12 cellular contexts compared by ENCODE assay signal in genomic region chr10:6542999-6543430, GRCh38. TPM values are rescaled to one million over a fixed set of nuclear protein-coding genes. Genes with fewer than 3 reads are reported as not detected.
DNase-seq lines count a peak whose midpoint lies in the region; ATAC-seq and TF ChIP-seq lines count a peak whose summit lies in the region.
"Had no signal": no experiment of that assay in that cellular context is flagged by ENCODE, and none has a peak within 500 bp of the region (broad histone marks: within the 10 kb centered on the region; RNA-seq: fewer than 3 reads in every experiment).

No MANE protein-coding gene starts in this region.

- no peaks in the 10 kb centered on the region for H3K9me3 Mint-ChIP-seq in IgD-negative memory B cell

- H3K4me1 ChIP-seq in A673 (ENCODE audit: insufficient read depth, low read length, poor library complexity, severe bottlenecking): no peaks in the 10 kb centered on the region
- H3K4me1 ChIP-seq: esophagus muscularis mucosa had no signal

- BruUV-seq in A673 (replicated peaks; lab: Mats Ljungman, UMichigan): no TSS peak

- peaks cover 81% of the 10 kb centered on the region for H3K27me3 ChIP-seq in A673 (replicated peaks; ENCODE audit: insufficient read depth, low read depth, low read length, poor library complexity)
- H3K27me3 ChIP-seq: esophagus muscularis mucosa had no signal

- no peak for TF ChIP-seq CTCF in A673 (conservative IDR thresholded peaks at IDR 0.05; ENCODE audit: low read depth, low read length)

- H3K36me3 Mint-ChIP-seq in IgD-negative memory B cell: no peaks in the 10 kb centered on the region

- peak overlapping the region in 3 of 4 donors; percentile 10 to 78 (median 74) for H3K4me3 Mint-ChIP-seq in IgD-negative memory B cell

- POLR2A ChIA-PET in A673 (lab: Charles Lee; ENCODE audit: low non-redundant PET): no interaction called here

- H3K4me3 ChIP-seq in A673 (ENCODE audit: low read depth, low read length, poor library complexity, severe bottlenecking): no peak overlapping the region
- H3K4me3 ChIP-seq: esophagus muscularis mucosa had no signal

- H3K4me1 Mint-ChIP-seq in IgD-negative memory B cell: peaks cover 2 to 10% (median 4%) of the 10 kb centered on the region in 3 donors

- H3K36me3 ChIP-seq in A673 (ENCODE audit: insufficient read depth, low read length, poor library complexity, severe bottlenecking): no peaks in the 10 kb centered on the region
- H3K36me3 ChIP-seq: esophagus muscularis mucosa had no signal

- intact Hi-C loops in A673 (cut with micrococcal nuclease; ENCODE audit: unreplicated experiment): no loop called here

- H3K27ac ChIP-seq in A673 (ENCODE audit: low read depth, low read length, poor library complexity, severe bottlenecking): no peak overlapping the region

- ATAC-seq in HG03520 (IDR thresholded peaks at IDR 0.05; ENCODE audit: unreplicated experiment) (no peak), GM19463 (IDR thresholded peaks at IDR 0.05; ENCODE audit: unreplicated experiment) (no peak)

- H3K27ac Mint-ChIP-seq in IgD-negative memory B cell: peak overlapping the region in 1 of 3 donors; percentile 65

- H3K9me3 ChIP-seq in A673 (ENCODE audit: low read depth, low read length, poor library complexity, severe bottlenecking): no peaks in the 10 kb centered on the region
- H3K9me3 ChIP-seq: esophagus muscularis mucosa had no signal

- H3K27me3 Mint-ChIP-seq in IgD-negative memory B cell: peaks cover 8% of the 10 kb centered on the region

- CTCF ChIA-PET in A673 (lab: Charles Lee): no interaction called here

- peak; percentile 23 for DNase-seq in CD1c-positive myeloid dendritic cell (ENCODE audit: extremely low spot score)
- DNase-seq in activated CD8-positive, alpha-beta memory T cell treated with anti-CD3 and anti-CD28 coated beads, Interleukin-2, amount 50 U/mL, for 4 hours: peak; percentile 34
- DNase-seq in left kidney (ENCODE audit: low read depth, low spot score): peak; percentile 30
- no peak for DNase-seq in H4 (ENCODE audit: low spot score)
- no peak for DNase-seq in A673 (ENCODE audit: low spot score)
- DNase-seq: NCI-H146, nucleus accumbens, substantia nigra had no signal

RNA-seq across cellular contexts. Expression of gene PRKCQ, which starts 37.1 kb away (rescaled TPM):
- 1.7 TPM for polyA plus RNA-seq in IgD-negative memory B cell
- 6.3 and 6.8 TPM in 2 replicates for total RNA-seq in H4 (2014; rRNA removed; shearing (Covaris generic))
- total RNA-seq in A673 (2021): not detected in 2 replicates

Comparison
In these comparisons a context has a peak if more than half of its experiments do, and no peak if none do; other contexts are left out.
1. DNase-seq: peak in CD1c-positive myeloid dendritic cell (single experiment), activated CD8-positive, alpha-beta memory T cell treated with anti-CD3 and anti-CD28 coated beads, Interleukin-2, amount 50 U/mL, for 4 hours (single experiment) and left kidney (single experiment); none in H4 (single experiment) and A673 (single experiment).